Comparison of ENCODE assay signal across 21 cellular contexts in genomic region chr1:32867671-32868070, GRCh38. TPM values are rescaled to one million over a fixed set of nuclear protein-coding genes. Genes with fewer than 3 reads are reported as not detected.
A peak's percentile ranks its signal among the peaks of the same experiment; 100 is the strongest.
DNase-seq lines count a peak whose midpoint lies in the region; ATAC-seq and TF ChIP-seq lines count a peak whose summit lies in the region.
"Had no signal": no experiment of that assay in that cellular context is flagged by ENCODE, and none has a peak within 500 bp of the region (broad histone marks: within the 10 kb centered on the region; RNA-seq: fewer than 3 reads in every experiment).

No MANE protein-coding gene starts in this region.

- H3K4me3 ChIP-seq in AG04450 (ENCODE audit: low read depth, low read length) (no peak overlapping the region), testis (no peak overlapping the region)
- H3K4me3 ChIP-seq in CD4-positive, alpha-beta memory T cell (ENCODE audit: low read length in 2 of 2) = no peak overlapping the region
- H3K4me3 ChIP-seq: A549, GM23338 had no signal

- H3K27ac Mint-ChIP-seq in nephron progenitor cell = peak overlapping the region; percentile 53
- H3K27ac Mint-ChIP-seq in CD4-positive, alpha-beta memory T cell = no peak overlapping the region
- no peak overlapping the region for H3K27ac Mint-ChIP-seq in activated CD4-positive, alpha-beta memory T cell treated with anti-CD3 and anti-CD28 coated beads for 36 hours
- H3K27ac Mint-ChIP-seq: CD8-positive, alpha-beta T cell; GM23338; H9 had no signal

- no peak for TF ChIP-seq POLR2A in testis (IDR thresholded peaks at IDR 0.05)

- POLR2A ChIA-PET in AG04450 (lab: Yijun Ruan, JAX) = no interaction called here
- POLR2A ChIA-PET in CD4-positive, alpha-beta memory T cell (lab: Charles Lee; ENCODE audit: partially characterized antibody) = no interaction called here
- POLR2A ChIA-PET in activated CD4-positive, alpha-beta memory T cell treated with anti-CD3 and anti-CD28 coated beads for 36 hours (lab: Charles Lee) = no interaction called here

- no peak for TF ChIP-seq CTCF in AG04450 (IDR thresholded peaks at IDR 0.05; ENCODE audit: low read depth, low read length)
- TF ChIP-seq CTCF in nephron progenitor cell (IDR thresholded peaks at IDR 0.05) = no peak
- TF ChIP-seq CTCF in testis (IDR thresholded peaks at IDR 0.05) = no peak

- 97 to 98% methylated on average over 7 of the region's 7 CpGs for WGBS in testis, 2 donors

- H3K9me3 Mint-ChIP-seq in nephron progenitor cell = no peaks in the 10 kb centered on the region
- peaks cover 0 to 2% (median 0%) of the 10 kb centered on the region in 8 donors for H3K9me3 Mint-ChIP-seq in CD4-positive, alpha-beta memory T cell
- H3K9me3 Mint-ChIP-seq in activated CD4-positive, alpha-beta memory T cell treated with anti-CD3 and anti-CD28 coated beads for 36 hours = no peaks in the 10 kb centered on the region
- H3K9me3 Mint-ChIP-seq: CD8-positive, alpha-beta T cell; GM23338; H9 had no signal

- ATAC-seq in left lobe of liver = no peak
- ATAC-seq: A549; CD8-positive, alpha-beta T cell; GM23338; HCT116 had no signal

- no peaks in the 10 kb centered on the region for H3K36me3 ChIP-seq in testis (ENCODE audit: low read depth, missing control alignments)
- no peaks in the 10 kb centered on the region for H3K36me3 ChIP-seq in CD4-positive, alpha-beta memory T cell (ENCODE audit: insufficient read depth, low read length)

- peaks cover 28% of the 10 kb centered on the region for H3K27me3 Mint-ChIP-seq in nephron progenitor cell (ENCODE audit: low read depth, poor library complexity)
- peaks cover 22 to 26% of the 10 kb centered on the region in 2 donors for H3K27me3 Mint-ChIP-seq in CD4-positive, alpha-beta memory T cell
- peaks cover 25% of the 10 kb centered on the region for H3K27me3 Mint-ChIP-seq in activated CD4-positive, alpha-beta memory T cell treated with anti-CD3 and anti-CD28 coated beads for 36 hours

- peak overlapping the region; percentile 2 for H3K27ac ChIP-seq in AG04450 (ENCODE audit: low read depth, low read length)
- H3K27ac ChIP-seq in testis = no peak overlapping the region
- H3K27ac ChIP-seq in CD4-positive, alpha-beta memory T cell (ENCODE audit: low read depth, low read length) = no peak overlapping the region
- H3K27ac ChIP-seq: A549 had no signal

- H3K27me3 ChIP-seq in AG04450 (ENCODE audit: control insufficient read depth, insufficient read depth, low read length) (peaks cover 12% of the 10 kb centered on the region), testis (no peaks in the 10 kb centered on the region)
- H3K27me3 ChIP-seq in CD4-positive, alpha-beta memory T cell (ENCODE audit: insufficient read depth, low read length) = peaks cover 12% of the 10 kb centered on the region

- peaks cover 33% of the 10 kb centered on the region for H3K36me3 Mint-ChIP-seq in nephron progenitor cell (ENCODE audit: low read depth)
- peaks cover 22 to 34% of the 10 kb centered on the region in 2 donors for H3K36me3 Mint-ChIP-seq in CD4-positive, alpha-beta memory T cell
- H3K36me3 Mint-ChIP-seq in activated CD4-positive, alpha-beta memory T cell treated with anti-CD3 and anti-CD28 coated beads for 36 hours = peaks cover 5% of the 10 kb centered on the region

- CTCF ChIA-PET in AG04450 (lab: Charles Lee) = interaction anchor here (0.8 kb wide), 1 partner anchor 8 kb away, joined by 3 read pairs; no protein-coding TSS in a partner anchor
- CTCF ChIA-PET in CD4-positive, alpha-beta memory T cell (lab: Charles Lee; ENCODE audit: partially characterized antibody) = no interaction called here
- CTCF ChIA-PET in activated CD4-positive, alpha-beta memory T cell treated with anti-CD3 and anti-CD28 coated beads for 36 hours (lab: Charles Lee) = interaction anchor here (1.6 kb wide), 1 partner anchor 8 kb away, joined by 6 read pairs; no protein-coding TSS in a partner anchor

- intact Hi-C loops in testis (cut with DNase I; ENCODE audit: low total_unique reads) = no loop called here
- intact Hi-C loops in CD4-positive, alpha-beta memory T cell (cut with micrococcal nuclease) = no loop called here
- intact Hi-C loops in activated CD4-positive, alpha-beta memory T cell treated with anti-CD3 and anti-CD28 coated beads for 36 hours (cut with micrococcal nuclease) = no loop called here

- H3K4me3 Mint-ChIP-seq in nephron progenitor cell = no peak overlapping the region
- no peak overlapping the region for H3K4me3 Mint-ChIP-seq in CD4-positive, alpha-beta memory T cell
- no peak overlapping the region for H3K4me3 Mint-ChIP-seq in activated CD4-positive, alpha-beta memory T cell treated with anti-CD3 and anti-CD28 coated beads for 36 hours
- H3K4me3 Mint-ChIP-seq: CD8-positive, alpha-beta T cell; GM23338; H9 had no signal

- H3K9me3 ChIP-seq in AG04450 (ENCODE audit: control insufficient read depth, insufficient read depth, low read length) = no peaks in the 10 kb centered on the region
- H3K9me3 ChIP-seq in testis = no peaks in the 10 kb centered on the region
- no peaks in the 10 kb centered on the region for H3K9me3 ChIP-seq in CD4-positive, alpha-beta memory T cell (ENCODE audit: control insufficient read depth in 1 of 2, low read length in 2 of 2)
- H3K9me3 ChIP-seq: A549 had no signal

- peaks cover 39% of the 10 kb centered on the region for H3K4me1 ChIP-seq in testis
- H3K4me1 ChIP-seq in CD4-positive, alpha-beta memory T cell (ENCODE audit: insufficient read depth, low read length) = peaks cover 4% of the 10 kb centered on the region

- peaks cover 54% of the 10 kb centered on the region for H3K4me1 Mint-ChIP-seq in nephron progenitor cell
- H3K4me1 Mint-ChIP-seq in CD4-positive, alpha-beta memory T cell = peaks cover 10 to 24% (median 16%) of the 10 kb centered on the region in 4 donors
- peaks cover 9% of the 10 kb centered on the region for H3K4me1 Mint-ChIP-seq in activated CD4-positive, alpha-beta memory T cell treated with anti-CD3 and anti-CD28 coated beads for 36 hours (ENCODE audit: low read depth)

- DNase-seq in AG04450 (ENCODE audit: low read depth, low spot score) = no peak
- peak; percentile 10 for DNase-seq in left lobe of liver (ENCODE audit: low spot score)
- DNase-seq in nephron progenitor cell = no peak
- DNase-seq in testis = peak; percentile 4
- DNase-seq in CD4-positive, alpha-beta memory T cell = no peak
- DNase-seq in stimulated activated naive CD4-positive, alpha-beta T cell treated with Interleukin-2 at 50 U/mL for 16 hours (lab: John Stamatoyannopoulos, UW) = no peak
- no peak for DNase-seq in activated CD4-positive, alpha-beta memory T cell treated with anti-CD3 and anti-CD28 coated beads for 36 hours
- DNase-seq: 8988T, ACHN, C1 segment of cervical spinal cord, DMS 273 treated with DMSO at 0.1 percent for 48 hours, DMS79, EL, GDM1, H9 had no signal

RNA-seq across cellular contexts. Expression of gene FNDC5, which starts 3.0 kb away (rescaled TPM):
- 1.5 and 1.9 TPM in 2 replicates for polyA plus RNA-seq in AG04450 (2011; rRNA removed)
- 1.4 and 1.7 TPM in 2 replicates for polyA minus RNA-seq in AG04450 (2011; rRNA and poly(A)+ RNA removed)
- 5.4 TPM for total RNA-seq in left lobe of liver
- 10 to 100 TPM in 1 of 2 donors, 1 to 10 TPM in 1; 9.4 to 16.3 TPM for total RNA-seq in testis
- 11.3 TPM for polyA plus RNA-seq in testis (ENCODE audit: insufficient read depth, low read depth, low replicate concordance)
- total RNA-seq in CD4-positive, alpha-beta memory T cell = not detected
- not detected for polyA plus RNA-seq in CD4-positive, alpha-beta memory T cell
- not detected for total RNA-seq in activated CD4-positive, alpha-beta memory T cell treated with anti-CD3 and anti-CD28 coated beads for 36 hours
- total RNA-seq: CD8-positive, alpha-beta T cell had no signal

RNA-seq across cellular contexts. Expression of gene HPCA, which starts 18.6 kb away (rescaled TPM):
- polyA plus RNA-seq in AG04450 (2011; rRNA removed) (0.06 and 0.29 TPM in 2 replicates), testis (ENCODE audit: insufficient read depth, low read depth, low replicate concordance) (8.8 TPM)
- not detected in 2 replicates for polyA minus RNA-seq in AG04450 (2011; rRNA and poly(A)+ RNA removed)
- total RNA-seq in left lobe of liver (not detected), testis (1 to 10 TPM; 1.7 to 6.1 TPM)
- under 1 TPM in 1 of 2 experiments, not detected in 1; 0.70 TPM for total RNA-seq in CD4-positive, alpha-beta memory T cell
- polyA plus RNA-seq in CD4-positive, alpha-beta memory T cell = not detected
- under 1 TPM in 1 of 2 experiments, not detected in 1; 0.29 TPM for total RNA-seq in activated CD4-positive, alpha-beta memory T cell treated with anti-CD3 and anti-CD28 coated beads for 36 hours
- total RNA-seq: CD8-positive, alpha-beta T cell; H4 had no signal
- polyA plus RNA-seq: BJ had no signal

RNA-seq across cellular contexts. Expression of gene TMEM54, which starts 33.5 kb away (rescaled TPM):
- polyA plus RNA-seq in AG04450 (2011; rRNA removed) = 28.6 and 49.5 TPM in 2 replicates
- 20.1 and 30.1 TPM in 2 replicates for polyA minus RNA-seq in AG04450 (2011; rRNA and poly(A)+ RNA removed)
- 6.1 TPM for total RNA-seq in left lobe of liver
- total RNA-seq in testis = 10 to 100 TPM; 18.7 to 24.0 TPM
- 23.0 TPM for polyA plus RNA-seq in testis (ENCODE audit: insufficient read depth, low read depth, low replicate concordance)
- not detected for total RNA-seq in CD4-positive, alpha-beta memory T cell
- polyA plus RNA-seq in CD4-positive, alpha-beta memory T cell = not detected
- 1 to 10 TPM; 3.6 to 4.0 TPM for total RNA-seq in activated CD4-positive, alpha-beta memory T cell treated with anti-CD3 and anti-CD28 coated beads for 36 hours
- total RNA-seq: CD8-positive, alpha-beta T cell had no signal

RNA-seq across cellular contexts. Expression of gene S100PBP, which starts 50.2 kb away (rescaled TPM):
- polyA plus RNA-seq in AG04450 (2011; rRNA removed) (32.2 and 43.7 TPM in 2 replicates), testis (ENCODE audit: insufficient read depth, low read depth, low replicate concordance) (99.7 TPM)
- 25.1 and 38.3 TPM in 2 replicates for polyA minus RNA-seq in AG04450 (2011; rRNA and poly(A)+ RNA removed)
- total RNA-seq in left lobe of liver (10.3 TPM), testis (100 to 1,000 TPM; 120 to 133 TPM)
- total RNA-seq in CD4-positive, alpha-beta memory T cell = 10 to 100 TPM; 63.2 to 65.5 TPM
- polyA plus RNA-seq in CD4-positive, alpha-beta memory T cell = 10 to 100 TPM in 1 of 2 donors, 1 to 10 TPM in 1; 6.5 to 14.0 TPM
- total RNA-seq in activated CD4-positive, alpha-beta memory T cell treated with anti-CD3 and anti-CD28 coated beads for 36 hours = 10 to 100 TPM; 30.4 to 32.7 TPM

RNA-seq across cellular contexts. Expression of gene YARS1, which starts 50.5 kb away (rescaled TPM):
- polyA plus RNA-seq in AG04450 (2011; rRNA removed) = 105 and 107 TPM in 2 replicates
- 116 and 130 TPM in 2 replicates for polyA minus RNA-seq in AG04450 (2011; rRNA and poly(A)+ RNA removed)
- total RNA-seq in left lobe of liver = 38.4 TPM
- 10 to 100 TPM; 79.8 to 96.6 TPM for total RNA-seq in testis
- 110 TPM for polyA plus RNA-seq in testis (ENCODE audit: insufficient read depth, low read depth, low replicate concordance)
- total RNA-seq in CD4-positive, alpha-beta memory T cell = 100 to 1,000 TPM; 110 to 114 TPM
- polyA plus RNA-seq in CD4-positive, alpha-beta memory T cell = 10 to 100 TPM; 46.6 to 70.0 TPM
- total RNA-seq in activated CD4-positive, alpha-beta memory T cell treated with anti-CD3 and anti-CD28 coated beads for 36 hours = 100 to 1,000 TPM; 208 to 213 TPM

Comparison
In these comparisons a context has a peak if more than half of its experiments do, and no peak if none do; other contexts are left out.
1. DNase-seq: peak in left lobe of liver (single experiment) and testis (single experiment); none in AG04450 (single experiment), nephron progenitor cell (single experiment), CD4-positive, alpha-beta memory T cell (0 of 5), stimulated activated naive CD4-positive, alpha-beta T cell treated with Interleukin-2 at 50 U/mL for 16 hours (single experiment) and activated CD4-positive, alpha-beta memory T cell treated with anti-CD3 and anti-CD28 coated beads for 36 hours (single experiment).